Comparison of ENCODE assay signal across 27 cellular contexts in the genomic region with DNA sequence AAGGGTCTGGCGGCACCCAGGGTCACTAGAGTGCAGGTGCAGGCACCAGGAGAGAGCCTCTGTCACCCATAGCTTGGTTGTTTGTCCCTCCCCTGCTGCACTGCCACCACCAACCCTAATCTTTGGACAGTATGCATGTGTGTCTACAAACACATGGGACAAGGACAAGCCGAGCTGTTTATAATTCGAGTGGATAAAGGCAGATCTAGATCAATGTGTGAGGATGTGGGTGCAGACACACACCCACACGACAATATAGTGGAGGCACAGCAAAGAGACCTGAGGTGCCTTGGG.
"Had no signal": no experiment of that assay in that cellular context is flagged by ENCODE, and none has a peak within 500 bp of the region (broad histone marks: within the 10 kb centered on the region; RNA-seq: fewer than 3 reads in every experiment).

No MANE protein-coding gene starts in this region.

- H3K27me3 ChIP-seq: adrenal gland, body of pancreas, esophagus squamous epithelium, hepatocyte, right atrium auricular region, SJCRH30, stomach, suprapubic skin, vagina had no signal

- H3K4me1 ChIP-seq: body of pancreas, SJCRH30 had no signal

- H3K4me2 ChIP-seq: hepatocyte had no signal

- H2AFZ ChIP-seq: hepatocyte had no signal

- FAIRE-seq: frontal cortex, keratinocyte had no signal

- H3K27ac ChIP-seq: body of pancreas, hepatocyte, SJCRH30, suprapubic skin, WERI-Rb-1 had no signal

- H3K79me2 ChIP-seq: hepatocyte had no signal

- H3K9me3 ChIP-seq: adrenal gland, body of pancreas, esophagus squamous epithelium, right atrium auricular region, SJCRH30, stomach, suprapubic skin, vagina had no signal

- DNase-seq: activated CD4-positive, alpha-beta T cell treated with anti-CD3 and anti-CD28 coated beads for 48 hours; activated CD4-positive, alpha-beta T cell treated with anti-CD3 and anti-CD28 coated beads, Interleukin-2, amount 50 U/mL, for 48 hours; activated CD8-positive, alpha-beta memory T cell treated with anti-CD3 and anti-CD28 coated beads for 24 hours; activated gamma-delta T cell treated with Interleukin-2 at 50 U/mL for 16 hours; esophagus squamous epithelium; mesendoderm; SJCRH30; stimulated activated CD4-positive, alpha-beta T cell treated with anti-CD3 and anti-CD28 coated beads, Interleukin-4, amount 100 ng/mL, for 24 hours; stomach; T-helper 17 cell; T1000; trophoblast cell; WERI-Rb-1 had no signal

- H3K4me3 ChIP-seq: adrenal gland, body of pancreas, esophagus squamous epithelium, hepatocyte, lung, right atrium auricular region, SJCRH30, stomach, suprapubic skin, vagina had no signal

- ATAC-seq: activated CD4-positive, CD25-positive, alpha-beta regulatory T cell treated with anti-CD3 and anti-CD28 coated beads, Interleukin-2, amount 50 U/mL, for 24 hours; activated naive CD4-positive, alpha-beta T cell treated with anti-CD3 and anti-CD28 coated beads, Interleukin-2, amount 50 U/mL, for 72 hours; body of pancreas; left colon; SK-N-SH treated with all-trans-retinoic acid at 6 μM for 48 hours; stimulated activated effector memory CD8-positive, alpha-beta T cell treated with anti-CD3 and anti-CD28 coated beads, Interleukin-12 subunit alpha, Interleukin-12 subunit beta, amount 100 ng/mL, for 72 hours; T-helper 17 cell had no signal

- H3K36me3 ChIP-seq: SJCRH30, WERI-Rb-1 had no signal
